18 cellular contexts compared by ENCODE assay signal in the genomic region with DNA sequence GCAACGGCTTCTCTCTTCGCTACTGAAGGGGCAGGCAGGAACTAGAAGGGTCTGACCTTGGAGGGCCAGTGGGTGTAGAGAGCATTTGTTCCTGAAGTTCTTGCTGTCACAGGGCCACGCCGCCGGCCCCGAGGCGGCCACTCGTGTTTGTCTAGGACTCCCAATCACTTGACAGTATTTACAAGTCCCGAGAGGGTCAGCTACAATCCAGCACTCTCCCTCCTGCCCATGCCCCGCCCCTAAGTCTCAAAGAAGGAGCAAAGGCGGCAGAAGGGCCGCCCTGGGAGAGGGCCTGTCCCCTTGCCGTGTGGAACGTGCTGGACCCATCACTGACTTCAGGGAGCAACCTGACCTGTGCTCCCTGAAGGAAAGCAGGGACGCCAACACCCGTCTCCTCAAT.
DNase-seq lines count a peak whose midpoint lies in the region; ATAC-seq and TF ChIP-seq lines count a peak whose summit lies in the region.
"Had no signal": no experiment of that assay in that cellular context is flagged by ENCODE, and none has a peak within 500 bp of the region (broad histone marks: within the 10 kb centered on the region; RNA-seq: fewer than 3 reads in every experiment).

No MANE protein-coding gene starts in this region.

- H3F3A ChIP-seq in PC-3 (ENCODE audit: low read length, unreplicated experiment): no peaks in the 10 kb centered on the region

- peaks cover 56% of the 10 kb centered on the region for H3K79me2 ChIP-seq in osteoblast (ENCODE audit: insufficient read depth, low read length)
- H3K79me2 ChIP-seq in PC-3 (ENCODE audit: low read length): no peaks in the 10 kb centered on the region

- ATAC-seq in activated naive CD8-positive, alpha-beta T cell treated with anti-CD3 and anti-CD28 coated beads, Interleukin-2, amount 50 U/mL, for 24 hours: no peak
- ATAC-seq in upper lobe of left lung (ENCODE audit: low FRiP score in 2 of 2): peak in 1 of 2 donors; percentile 48
- ATAC-seq in PC-3: no peak
- no peak for ATAC-seq in GM18867 (IDR thresholded peaks at IDR 0.05; ENCODE audit: unreplicated experiment)
- ATAC-seq in HG03159 (IDR thresholded peaks at IDR 0.05; ENCODE audit: unreplicated experiment): no peak

- H3K4me1 ChIP-seq in osteoblast (ENCODE audit: insufficient read depth, low read length): peaks cover 22% of the 10 kb centered on the region
- H3K4me1 ChIP-seq in upper lobe of left lung: peaks cover 6 to 26% (median 10%) of the 10 kb centered on the region in 4 donors
- H3K4me1 ChIP-seq in PC-3 (ENCODE audit: insufficient read depth, low read length): no peaks in the 10 kb centered on the region

- no peak for TF ChIP-seq EP300 in upper lobe of left lung (IDR thresholded peaks at IDR 0.05)

- H4K20me1 ChIP-seq in osteoblast (ENCODE audit: insufficient read depth, low read length) (no peaks in the 10 kb centered on the region), PC-3 (ENCODE audit: low read length) (no peaks in the 10 kb centered on the region)

- POLR2A ChIA-PET in PC-3 (lab: Charles Lee; ENCODE audit: unreplicated experiment): no interaction called here

- intact Hi-C loops in PC-3 (cut with micrococcal nuclease): no loop called here

- no peak overlapping the region for H3K4me3 Mint-ChIP-seq in activated naive CD8-positive, alpha-beta T cell treated with anti-CD3 and anti-CD28 coated beads, Interleukin-2, amount 50 U/mL, for 24 hours
- no peak overlapping the region for H3K4me3 Mint-ChIP-seq in activated naive CD8-positive, alpha-beta T cell treated with anti-CD3 and anti-CD28 coated beads for 36 hours
- no peak overlapping the region for H3K4me3 Mint-ChIP-seq in endothelial cell (ENCODE audit: unreplicated experiment)
- H3K4me3 Mint-ChIP-seq: CD4-positive, alpha-beta T cell had no signal

- no peaks in the 10 kb centered on the region for H3K27me3 Mint-ChIP-seq in activated naive CD8-positive, alpha-beta T cell treated with anti-CD3 and anti-CD28 coated beads, Interleukin-2, amount 50 U/mL, for 24 hours
- no peaks in the 10 kb centered on the region for H3K27me3 Mint-ChIP-seq in activated naive CD8-positive, alpha-beta T cell treated with anti-CD3 and anti-CD28 coated beads for 36 hours
- H3K27me3 Mint-ChIP-seq in endothelial cell (ENCODE audit: unreplicated experiment): peaks cover 13% of the 10 kb centered on the region
- H3K27me3 Mint-ChIP-seq: CD4-positive, alpha-beta T cell had no signal

- no peaks in the 10 kb centered on the region for H3K9me3 Mint-ChIP-seq in activated naive CD8-positive, alpha-beta T cell treated with anti-CD3 and anti-CD28 coated beads, Interleukin-2, amount 50 U/mL, for 24 hours
- H3K9me3 Mint-ChIP-seq in activated naive CD8-positive, alpha-beta T cell treated with anti-CD3 and anti-CD28 coated beads for 36 hours: no peaks in the 10 kb centered on the region
- H3K9me3 Mint-ChIP-seq in endothelial cell (ENCODE audit: unreplicated experiment): no peaks in the 10 kb centered on the region
- H3K9me3 Mint-ChIP-seq: CD4-positive, alpha-beta T cell had no signal

- TF ChIP-seq CTCF in endothelial cell (IDR thresholded peaks at IDR 0.05; ENCODE audit: unreplicated experiment): no peak
- no peak for TF ChIP-seq CTCF in osteoblast (IDR thresholded peaks at IDR 0.05; ENCODE audit: extremely low read depth, low read depth, low read length)
- no peak for TF ChIP-seq CTCF in upper lobe of left lung (IDR thresholded peaks at IDR 0.05)
- no peak for TF ChIP-seq CTCF in PC-3 (conservative IDR thresholded peaks at IDR 0.05; ENCODE audit: low read depth, low read length)

- H3K9ac ChIP-seq in PC-3 (ENCODE audit: low read length): no peak overlapping the region
- H3K9ac ChIP-seq: KMS-11 had no signal

- H3K27ac ChIP-seq in osteoblast (ENCODE audit: low read depth, low read length): peak overlapping the region; percentile 30
- H3K27ac ChIP-seq in upper lobe of left lung: peak overlapping the region in 2 of 4 donors; percentile 39 to 51
- H3K27ac ChIP-seq in PC-3 (ENCODE audit: low read length): no peak overlapping the region
- H3K27ac ChIP-seq: KMS-11 had no signal

- no peak for DNase-seq in activated naive CD8-positive, alpha-beta T cell treated with anti-CD3 and anti-CD28 coated beads, Interleukin-2, amount 50 U/mL, for 24 hours
- no peak for DNase-seq in activated naive CD8-positive, alpha-beta T cell treated with anti-CD3 and anti-CD28 coated beads for 36 hours
- DNase-seq in endothelial cell (ENCODE audit: low spot score) (no peak), osteoblast (ENCODE audit: insufficient read length, low spot score, missing footprints) (peak; percentile 66), upper lobe of left lung (peak; percentile 58 to 88), PC-3 (no peak)
- DNase-seq: 8988T; BE2C; CD4-positive, alpha-beta T cell; EL; NCI-H1048; NCI-H146; NCI-H2081; NCI-H510A; NCI-H82 had no signal

- no peak for TF ChIP-seq POLR2A in upper lobe of left lung (IDR thresholded peaks at IDR 0.05)

- no TSS peak for BruUV-seq in PC-3 (replicated peaks; lab: Mats Ljungman, UMichigan)

- peaks cover 44% of the 10 kb centered on the region for H3K36me3 Mint-ChIP-seq in activated naive CD8-positive, alpha-beta T cell treated with anti-CD3 and anti-CD28 coated beads, Interleukin-2, amount 50 U/mL, for 24 hours (ENCODE audit: low read depth)
- H3K36me3 Mint-ChIP-seq in activated naive CD8-positive, alpha-beta T cell treated with anti-CD3 and anti-CD28 coated beads for 36 hours: peaks cover 19% of the 10 kb centered on the region
- peaks cover 45% of the 10 kb centered on the region for H3K36me3 Mint-ChIP-seq in endothelial cell (ENCODE audit: low read depth, unreplicated experiment)

- H3K36me3 ChIP-seq in osteoblast (ENCODE audit: insufficient read depth, low read length) (peaks cover 64% of the 10 kb centered on the region), upper lobe of left lung (peaks cover 9 to 85% (median 56%) of the 10 kb centered on the region in 4 donors), PC-3 (ENCODE audit: low read depth, low read length) (peaks cover 7% of the 10 kb centered on the region; the same call in 1 of the 2 replicates)

- CTCF ChIA-PET in PC-3 (lab: Charles Lee): no interaction called here

- no peak overlapping the region for H3K4me2 ChIP-seq in osteoblast (ENCODE audit: insufficient read depth, low read length)
- no peak overlapping the region for H3K4me2 ChIP-seq in PC-3 (ENCODE audit: low read length)
- H3K4me2 ChIP-seq: KMS-11 had no signal

- H3K4me1 Mint-ChIP-seq in activated naive CD8-positive, alpha-beta T cell treated with anti-CD3 and anti-CD28 coated beads, Interleukin-2, amount 50 U/mL, for 24 hours: peaks cover 4% of the 10 kb centered on the region
- peaks cover 11% of the 10 kb centered on the region for H3K4me1 Mint-ChIP-seq in activated naive CD8-positive, alpha-beta T cell treated with anti-CD3 and anti-CD28 coated beads for 36 hours
- H3K4me1 Mint-ChIP-seq in endothelial cell (ENCODE audit: unreplicated experiment): peaks cover 17% of the 10 kb centered on the region

- H3K4me3 ChIP-seq in osteoblast (ENCODE audit: insufficient read depth, low read length): no peak overlapping the region
- no peak overlapping the region for H3K4me3 ChIP-seq in upper lobe of left lung
- no peak overlapping the region for H3K4me3 ChIP-seq in PC-3 (ENCODE audit: low read length)

- H3K27me3 ChIP-seq in osteoblast (ENCODE audit: insufficient read depth, low read length) (no peaks in the 10 kb centered on the region), upper lobe of left lung (no peaks in the 10 kb centered on the region), PC-3 (ENCODE audit: low read length) (no peaks in the 10 kb centered on the region)
- H3K27me3 ChIP-seq: BE2C had no signal

- no peaks in the 10 kb centered on the region for H3K9me2 ChIP-seq in PC-3 (replicated peaks; ENCODE audit: low read length)

- 70 to 72% methylated on average over 15 to 16 of the region's 16 CpGs for WGBS in upper lobe of left lung, 2 donors

- H3K9me3 ChIP-seq in osteoblast (ENCODE audit: low read depth, low read length) (no peaks in the 10 kb centered on the region), upper lobe of left lung (no peaks in the 10 kb centered on the region), PC-3 (ENCODE audit: low read length) (no peaks in the 10 kb centered on the region)
- H3K9me3 ChIP-seq: BE2C had no signal

- H3K27ac Mint-ChIP-seq in activated naive CD8-positive, alpha-beta T cell treated with anti-CD3 and anti-CD28 coated beads, Interleukin-2, amount 50 U/mL, for 24 hours: peak overlapping the region; percentile 31
- H3K27ac Mint-ChIP-seq in activated naive CD8-positive, alpha-beta T cell treated with anti-CD3 and anti-CD28 coated beads for 36 hours: no peak overlapping the region
- H3K27ac Mint-ChIP-seq in endothelial cell (ENCODE audit: unreplicated experiment): peak overlapping the region; percentile 57

- H2AFZ ChIP-seq in osteoblast (ENCODE audit: low read length): no peak overlapping the region
- H2AFZ ChIP-seq in PC-3 (ENCODE audit: low read length): no peak overlapping the region

Comparison
In these comparisons a context has a peak if more than half of its experiments do, and no peak if none do; other contexts are left out.
1. DNase-seq: peak in osteoblast (single experiment) and upper lobe of left lung (2 of 2); none in activated naive CD8-positive, alpha-beta T cell treated with anti-CD3 and anti-CD28 coated beads, Interleukin-2, amount 50 U/mL, for 24 hours (single experiment), activated naive CD8-positive, alpha-beta T cell treated with anti-CD3 and anti-CD28 coated beads for 36 hours (single experiment), endothelial cell (single experiment) and PC-3 (single experiment).